35 cellular contexts compared by ENCODE assay signal in genomic region chr2:56763683-56764082, GRCh38.
"Had no signal": no experiment of that assay in that cellular context is flagged by ENCODE, and none has a peak within 500 bp of the region (broad histone marks: within the 10 kb centered on the region; RNA-seq: fewer than 3 reads in every experiment).

No MANE protein-coding gene starts in this region.

- H3K27ac ChIP-seq: adrenal gland, ascending aorta, body of pancreas, brain microvascular endothelial cell, breast epithelium, cardiac muscle cell had no signal

- H3K27me3 ChIP-seq: adrenal gland, ascending aorta, body of pancreas, brain microvascular endothelial cell, breast epithelium, cardiac muscle cell had no signal

- DNase-seq: activated effector memory CD4-positive, alpha-beta T cell treated with anti-CD3 and anti-CD28 coated beads, Interleukin-2, amount 50 U/mL, for 16 hours; activated effector memory CD4-positive, alpha-beta T cell treated with Interleukin-2 at 50 U/mL for 16 hours; activated gamma-delta T cell; activated gamma-delta T cell treated with Interleukin-2 at 50 U/mL for 16 hours; activated naive CD4-positive, alpha-beta T cell; activated naive CD4-positive, alpha-beta T cell treated with anti-CD3 and anti-CD28 coated beads for 36 hours; activated naive CD4-positive, alpha-beta T cell treated with anti-CD3 and anti-CD28 coated beads, Interleukin-2, amount 10 ng/mL, durations not matched to agents 7 days and 5 days; activated naive CD4-positive, alpha-beta T cell treated with anti-CD3 and anti-CD28 coated beads, Interleukin-2, amount 50 U/mL, for 16 hours; activated naive CD4-positive, alpha-beta T cell treated with Interleukin-2 at 50 U/mL for 16 hours; activated naive CD8-positive, alpha-beta T cell treated with anti-CD3 and anti-CD28 coated beads for 36 hours; activated naive CD8-positive, alpha-beta T cell treated with anti-CD3 and anti-CD28 coated beads, Interleukin-2, amount 10 ng/mL, durations not matched to agents 7 days and 5 days; activated naive CD8-positive, alpha-beta T cell treated with anti-CD3 and anti-CD28 coated beads, Interleukin-2, amount 50 U/mL, for 24 hours; activated T-cell treated with anti-CD3 and anti-CD28 coated beads for 4 hours; activated T-cell treated with anti-CD3 and anti-CD28 coated beads, Interleukin-2, amount 50 U/mL, for 1 hour; activated T-cell treated with anti-CD3 and anti-CD28 coated beads, Interleukin-2, amount 50 U/mL, for 24 hours; activated T-cell treated with anti-CD3 and anti-CD28 coated beads, Interleukin-2, amount 50 U/mL, for 4 hours; activated T-cell treated with anti-CD3 and anti-CD28 coated beads, Interleukin-2, amount 50 U/mL, for 48 hours; activated T-cell treated with anti-CD3 and anti-CD28 coated beads, Interleukin-2, amount 50 U/mL, for 72 hours; adrenal gland; amniotic stem cell; amygdala; anterior cingulate cortex; aorta; body of pancreas; brain microvascular endothelial cell; caudate nucleus; central memory CD4-positive, alpha-beta T cell; cerebellar nuclear complex had no signal

- H3K9me3 ChIP-seq: adrenal gland, ascending aorta, body of pancreas had no signal

- H3K36me3 ChIP-seq: adrenal gland, ascending aorta, brain microvascular endothelial cell, breast epithelium, cardiac muscle cell had no signal

- H3K4me3 ChIP-seq: adrenal gland, ascending aorta, body of pancreas, breast epithelium, cardiac muscle cell had no signal

- H3K4me1 ChIP-seq: adrenal gland, ascending aorta, body of pancreas, breast epithelium had no signal

- FAIRE-seq: astrocyte, bronchial epithelial cell had no signal

- ATAC-seq: activated naive CD4-positive, alpha-beta T cell treated with anti-CD3 and anti-CD28 coated beads, Interleukin-2, amount 50 U/mL, for 72 hours; activated naive CD8-positive, alpha-beta T cell treated with anti-CD3 and anti-CD28 coated beads, Interleukin-2, amount 50 U/mL, for 24 hours; activated T-cell treated with anti-CD3 and anti-CD28 coated beads, Interleukin-2, amount 50 U/mL, for 4 hours; activated T-cell treated with anti-CD3 and anti-CD28 coated beads, Interleukin-2, amount 50 U/mL, for 72 hours; activated T-helper 17 cell treated with anti-CD3 and anti-CD28 coated beads, Interleukin-2, amount 50 U/mL, for 72 hours; body of pancreas had no signal
